In genomic region chr15:61537337-61537736, GRCh38 we compare ENCODE assay signal across 1 cellular context.
TF ChIP-seq lines count a peak whose summit lies in the region.

No MANE protein-coding gene starts in this region.

TF ChIP-seq in GM23338, 12 proteins besides CTCF, POLR2A, EP300 and RAD21 (continued from another document):
- TF ChIP-seq REST (IDR thresholded peaks at IDR 0.05; ENCODE audit: unreplicated experiment) (no peak), JUNB (IDR thresholded peaks at IDR 0.05; ENCODE audit: unreplicated experiment) (no peak), ZNF331 (CRISPR knock-in tag; IDR thresholded peaks at IDR 0.05; ENCODE audit: low read depth) (no peak)
